ENCODE assay signal across 19 cellular contexts in genomic region chr10:31138026-31138553, GRCh38.
"Had no signal": no experiment of that assay in that cellular context is flagged by ENCODE, and none has a peak within 500 bp of the region (broad histone marks: within the 10 kb centered on the region; RNA-seq: fewer than 3 reads in every experiment).

No MANE protein-coding gene starts in this region.

- H3K4me1 ChIP-seq: breast epithelium had no signal

- DNase-seq: activated CD4-positive, alpha-beta T cell treated with anti-CD3 and anti-CD28 coated beads, Interleukin-2, amount 10 ng/mL, durations not matched to agents 7 days and 5 days; activated CD8-positive, alpha-beta memory T cell treated with anti-CD3 and anti-CD28 coated beads for 24 hours; activated CD8-positive, alpha-beta memory T cell treated with anti-CD3 and anti-CD28 coated beads, Interleukin-2, amount 50 U/mL, for 48 hours; activated effector memory CD4-positive, alpha-beta T cell treated with Interleukin-2 at 50 U/mL for 16 hours; activated naive CD8-positive, alpha-beta T cell treated with anti-CD3 and anti-CD28 coated beads, Interleukin-2, amount 50 U/mL, for 24 hours; activated T-cell treated with anti-CD3 and anti-CD28 coated beads, Interleukin-2, amount 50 U/mL, for 48 hours; effector CD4-positive, alpha-beta T cell; heart left ventricle; left lung; occipital lobe; posterior cingulate gyrus; retina; stimulated activated naive CD8-positive, alpha-beta T cell treated with anti-CD3 and anti-CD28 coated beads, Interleukin-15, Interleukin-2, amounts not matched to agents 100 U/mL and 50 U/mL, for 24 hours; substantia nigra; T1000 had no signal

- H3K36me3 ChIP-seq: ascending aorta, breast epithelium, gastroesophageal sphincter, heart left ventricle, left lung, tibial nerve had no signal

- H3K4me3 ChIP-seq: ascending aorta, breast epithelium, gastroesophageal sphincter, heart left ventricle, left lung, tibial nerve had no signal

- H3K27me3 ChIP-seq: ascending aorta, breast epithelium, gastroesophageal sphincter, heart left ventricle, left lung, tibial nerve had no signal

- H3K9me3 ChIP-seq: ascending aorta, breast epithelium, gastroesophageal sphincter, heart left ventricle, left lung, tibial nerve had no signal

- ATAC-seq: activated naive CD8-positive, alpha-beta T cell treated with anti-CD3 and anti-CD28 coated beads, Interleukin-2, amount 50 U/mL, for 24 hours; gastroesophageal sphincter; heart left ventricle; left lung; stimulated activated naive CD8-positive, alpha-beta T cell treated with anti-CD3 and anti-CD28 coated beads, Interleukin-15, Interleukin-2, amounts not matched to agents 100 U/mL and 50 U/mL, for 24 hours had no signal

- H3K27ac ChIP-seq: ascending aorta, breast epithelium had no signal
